8 cellular contexts compared by ENCODE assay signal in the genomic region with DNA sequence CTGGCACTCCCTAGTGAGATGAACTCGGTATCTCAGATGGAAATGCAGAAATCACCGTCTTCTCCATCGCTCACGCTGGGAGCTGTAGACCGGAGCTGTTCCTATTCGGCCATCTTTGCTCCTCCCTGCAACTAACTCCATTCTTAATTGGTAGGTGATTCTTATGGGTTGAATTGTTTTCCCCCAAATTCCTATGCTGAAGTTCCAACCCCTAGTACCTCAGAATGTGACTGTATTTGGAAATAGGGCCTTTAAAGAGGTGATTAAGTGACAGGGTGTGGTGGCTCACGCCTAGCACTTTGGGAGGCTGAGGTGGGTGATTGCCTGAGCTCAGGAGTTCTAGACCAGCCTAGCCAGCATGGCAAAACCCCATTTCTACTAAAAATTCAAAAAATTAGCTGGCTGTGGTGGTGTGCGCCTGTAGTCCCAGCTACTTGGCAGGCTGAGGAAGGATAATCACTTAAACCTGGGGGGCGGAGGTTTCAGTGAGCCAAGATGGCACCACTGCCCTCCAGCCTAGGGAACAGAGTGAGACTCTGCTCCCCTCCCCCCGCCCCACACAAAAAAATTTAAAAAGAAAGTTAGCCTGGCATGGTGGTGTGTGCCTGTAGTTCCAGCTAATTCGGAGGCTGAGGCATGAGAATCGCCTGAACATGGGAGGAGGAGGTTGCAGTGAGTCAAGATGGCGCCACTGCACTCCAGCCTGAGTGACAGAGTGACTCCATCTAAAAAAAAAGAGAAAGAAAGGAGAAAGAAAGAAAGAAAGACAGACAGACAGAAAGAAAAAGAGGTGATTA. TPM values are rescaled to one million over a fixed set of nuclear protein-coding genes. Genes with fewer than 3 reads are reported as not detected.
DNase-seq lines count a peak whose midpoint lies in the region; ATAC-seq, FAIRE-seq and TF ChIP-seq lines count a peak whose summit lies in the region.

No MANE protein-coding gene starts in this region.

- H3K4me3 ChIP-seq in BE2C (ENCODE audit: low read depth, low read length) = peak overlapping the region; percentile 68
- H3K4me3 ChIP-seq in HUES64 (ENCODE audit: low read length) = peak overlapping the region; percentile 66
- peak overlapping the region; percentile 42 for H3K4me3 ChIP-seq in bronchial epithelial cell (ENCODE audit: low read depth, low read length)
- H3K4me3 ChIP-seq in mononuclear cell (ENCODE audit: low read length) = peak overlapping the region; percentile 28

- H3K27me3 ChIP-seq in BE2C (no peaks in the 10 kb centered on the region), HUES64 (ENCODE audit: insufficient read depth, low read length) (no peaks in the 10 kb centered on the region), bronchial epithelial cell (ENCODE audit: control insufficient read depth, insufficient read depth, low read length) (no peaks in the 10 kb centered on the region), mononuclear cell (ENCODE audit: insufficient read depth, low read length) (peaks cover 3% of the 10 kb centered on the region)

- ATAC-seq in GM19463 (IDR thresholded peaks at IDR 0.05; ENCODE audit: unreplicated experiment) = no peak
- ATAC-seq in GM18520 (IDR thresholded peaks at IDR 0.05; ENCODE audit: unreplicated experiment) = no peak
- ATAC-seq in HG03439 (IDR thresholded peaks at IDR 0.05; ENCODE audit: unreplicated experiment) = no peak

- H3K36me3 ChIP-seq in BE2C = no peaks in the 10 kb centered on the region
- H3K36me3 ChIP-seq in HUES64 (ENCODE audit: insufficient read depth, low read length) = no peaks in the 10 kb centered on the region; the same call in 1 of the 2 replicates
- no peaks in the 10 kb centered on the region for H3K36me3 ChIP-seq in bronchial epithelial cell (ENCODE audit: control insufficient read depth, insufficient read depth, low read length)

- peak overlapping the region; percentile 82 for H3K9ac ChIP-seq in HUES64 (ENCODE audit: low read depth, low read length)

- H3K9me3 ChIP-seq in BE2C = no peaks in the 10 kb centered on the region
- H3K9me3 ChIP-seq in HUES64 (ENCODE audit: insufficient read depth, low read depth, low read length) = no peaks in the 10 kb centered on the region
- no peaks in the 10 kb centered on the region for H3K9me3 ChIP-seq in mononuclear cell (ENCODE audit: low read depth, low read length)

- H3K4me1 ChIP-seq in BE2C (0 out of 2 replicates have a peak, but pooled peaks cover 2% of the 10 kb centered on the region), HUES64 (ENCODE audit: insufficient read depth, low read length) (peaks cover 40% of the 10 kb centered on the region), mononuclear cell (ENCODE audit: insufficient read depth, low read length) (peaks cover 6% of the 10 kb centered on the region)

- DNase-seq in BE2C (no peak), bronchial epithelial cell (ENCODE audit: low read depth) (peak; percentile 30), ACHN (no peak)

- in situ Hi-C loops in ACHN (cut with HindIII; ENCODE audit: low pct_ligation_motif_present, low pct_unique_long_range_greater_than_20kb, low sequenced_read_pairs) = no loop called here

- TF ChIP-seq CTCF in BE2C (IDR thresholded peaks at IDR 0.05; ENCODE audit: low read depth, low read length) (no peak), bronchial epithelial cell (IDR thresholded peaks at IDR 0.05; ENCODE audit: insufficient read depth, low read length, severe bottlenecking) (no peak)

- FAIRE-seq in bronchial epithelial cell (lab: Jason Lieb, UNC) = no peak

- WGBS in HUES64 = 46% methylated on average over 11 of the region's 13 CpGs

- H3K27ac ChIP-seq in HUES64 (ENCODE audit: low read depth, low read length) = peak overlapping the region; percentile 60

RNA-seq across cellular contexts. Expression of gene FOCAD, which starts 25.2 kb away (rescaled TPM):
- 8.0 TPM for polyA plus RNA-seq in BE2C (2012; ENCODE audit: insufficient read depth, insufficient read length, low read depth)
- 26.7 TPM for polyA plus RNA-seq in HUES64 (2013, experiment 1 of 2)
- 32.8 TPM for polyA plus RNA-seq in HUES64 (2013, experiment 2 of 2)
- total RNA-seq in bronchial epithelial cell = 28.4 and 34.3 TPM in 2 replicates
- 19.0 TPM for total RNA-seq in mononuclear cell

RNA-seq across cellular contexts. Expression of gene MLLT3, which starts 36.6 kb away (rescaled TPM):
- 2.7 TPM for polyA plus RNA-seq in BE2C (2012; ENCODE audit: insufficient read depth, insufficient read length, low read depth)
- 15.7 TPM for polyA plus RNA-seq in HUES64 (2013, experiment 1 of 2)
- 21.6 TPM for polyA plus RNA-seq in HUES64 (2013, experiment 2 of 2)
- total RNA-seq in bronchial epithelial cell (15.8 and 30.1 TPM in 2 replicates), mononuclear cell (61.1 TPM)
